In the genomic region with DNA sequence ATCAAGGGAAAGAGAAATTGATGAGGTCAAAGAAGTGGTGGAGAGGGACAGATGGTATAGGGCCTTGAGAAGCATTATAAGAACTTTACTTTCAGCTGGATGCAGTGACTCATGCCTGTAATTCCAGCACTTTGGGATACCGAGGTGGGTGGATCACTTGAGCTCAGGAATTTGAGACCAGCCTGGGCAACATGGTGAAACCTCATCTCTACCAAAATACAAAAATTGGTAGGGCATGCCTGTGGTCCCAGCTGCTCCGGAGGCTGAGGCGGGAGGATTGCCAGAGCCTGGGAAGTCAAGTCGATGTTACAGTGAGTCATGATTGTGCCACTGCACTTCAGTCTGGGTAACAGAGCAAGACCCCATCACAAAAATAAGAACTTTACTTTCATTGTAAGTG, we compare ENCODE assay signal across 15 cellular contexts. TPM values are rescaled to one million over a fixed set of nuclear protein-coding genes. Genes with fewer than 3 reads are reported as not detected.
DNase-seq lines count a peak whose midpoint lies in the region; ATAC-seq and TF ChIP-seq lines count a peak whose summit lies in the region.
"Had no signal": no experiment of that assay in that cellular context is flagged by ENCODE, and none has a peak within 500 bp of the region (broad histone marks: within the 10 kb centered on the region; RNA-seq: fewer than 3 reads in every experiment).

No MANE protein-coding gene starts in this region.

- TF ChIP-seq POLR2A in vagina (IDR thresholded peaks at IDR 0.05): no peak

- H3K27me3 Mint-ChIP-seq in HFFc6 (ENCODE audit: insufficient read depth): peaks cover 1% of the 10 kb centered on the region
- H3K27me3 Mint-ChIP-seq: CD4-positive, alpha-beta memory T cell had no signal

- no peaks in the 10 kb centered on the region for H3K9me3 ChIP-seq in vagina
- H3K9me3 ChIP-seq: left lung had no signal

- H3K27me3 ChIP-seq in vagina: no peaks in the 10 kb centered on the region
- H3K27me3 ChIP-seq: left lung had no signal

- H3K4me3 Mint-ChIP-seq in HFFc6: peak overlapping the region; percentile 68

- H3K36me3 ChIP-seq in vagina: peaks cover 0 to 23% of the 10 kb centered on the region in 2 donors

- TF ChIP-seq CTCF in AG10803 (conservative IDR thresholded peaks at IDR 0.05; ENCODE audit: low read length) (no peak), HFFc6 (IDR thresholded peaks at IDR 0.05) (no peak), vagina (IDR thresholded peaks at IDR 0.05) (no peak)

- no peak for ATAC-seq in left ventricle myocardium superior
- ATAC-seq in HG03571 (IDR thresholded peaks at IDR 0.05; ENCODE audit: unreplicated experiment): no peak
- ATAC-seq: left lung had no signal

- intact Hi-C loops in left ventricle myocardium superior (cut with micrococcal nuclease): no loop called here
- intact Hi-C loops in vagina (cut with DNase I): no loop called here

- H3K4me3 ChIP-seq in AG10803 (ENCODE audit: low read length): no peak overlapping the region
- no peak overlapping the region for H3K4me3 ChIP-seq in vagina
- H3K4me3 ChIP-seq: left lung had no signal

- peaks cover 48% of the 10 kb centered on the region for H3K4me1 Mint-ChIP-seq in HFFc6 (ENCODE audit: low read depth)

- peak overlapping the region; percentile 81 for H3K27ac Mint-ChIP-seq in HFFc6

- H3K36me3 Mint-ChIP-seq in HFFc6 (ENCODE audit: low read depth): peaks cover 52% of the 10 kb centered on the region

- H3K27ac ChIP-seq in vagina: no peak overlapping the region
- H3K27ac ChIP-seq: left lung, parathyroid adenoma had no signal

- H3K4me1 ChIP-seq in vagina: peaks cover 47% of the 10 kb centered on the region
- H3K4me1 ChIP-seq: parathyroid adenoma had no signal

- no peaks in the 10 kb centered on the region for H3K9me3 Mint-ChIP-seq in HFFc6

- DNase-seq in AG10803 (ENCODE audit: low read depth) (peak; percentile 97), HFFc6 (peak; percentile 87), amniotic epithelial cell (ENCODE audit: low read depth) (peak; percentile 64), kidney tubule cell (ENCODE audit: low spot score) (peak; percentile 31), left ventricle myocardium superior (no peak), vagina (ENCODE audit: extremely low spot score in 2 of 2) (no peak)
- DNase-seq in activated CD8-positive, alpha-beta memory T cell treated with anti-CD3 and anti-CD28 coated beads, Interleukin-2, amount 50 U/mL, for 4 hours: no peak
- DNase-seq: CD4-positive, alpha-beta memory T cell; foreskin melanocyte; left lung; NCI-H2107; stimulated activated CD4-positive, alpha-beta T cell treated with anti-CD3 and anti-CD28 coated beads, Interleukin-2, amount 100 ng/mL, for 48 hours; T-helper 9 cell had no signal

RNA-seq across cellular contexts. Expression of gene TMEM50A, which starts 5.7 kb away (rescaled TPM):
- 100 to 1,000 TPM; 166 to 270 (median 254) TPM for total RNA-seq in HFFc6 (2021; fragmentation: NEBNext Ultra II Directional; extraction: Animal tissue kit (Norgen Biotek cat#: 25700))
- 73.1 TPM for total RNA-seq in left ventricle myocardium superior
- 68.8 TPM for total RNA-seq in vagina

Comparison
In these comparisons a context has a peak if more than half of its experiments do, and no peak if none do; other contexts are left out.
1. DNase-seq: peak in AG10803 (single experiment), HFFc6 (single experiment), amniotic epithelial cell (single experiment) and kidney tubule cell (single experiment); none in left ventricle myocardium superior (single experiment), vagina (0 of 2) and activated CD8-positive, alpha-beta memory T cell treated with anti-CD3 and anti-CD28 coated beads, Interleukin-2, amount 50 U/mL, for 4 hours (single experiment).